28 cellular contexts compared by ENCODE assay signal in the genomic region with DNA sequence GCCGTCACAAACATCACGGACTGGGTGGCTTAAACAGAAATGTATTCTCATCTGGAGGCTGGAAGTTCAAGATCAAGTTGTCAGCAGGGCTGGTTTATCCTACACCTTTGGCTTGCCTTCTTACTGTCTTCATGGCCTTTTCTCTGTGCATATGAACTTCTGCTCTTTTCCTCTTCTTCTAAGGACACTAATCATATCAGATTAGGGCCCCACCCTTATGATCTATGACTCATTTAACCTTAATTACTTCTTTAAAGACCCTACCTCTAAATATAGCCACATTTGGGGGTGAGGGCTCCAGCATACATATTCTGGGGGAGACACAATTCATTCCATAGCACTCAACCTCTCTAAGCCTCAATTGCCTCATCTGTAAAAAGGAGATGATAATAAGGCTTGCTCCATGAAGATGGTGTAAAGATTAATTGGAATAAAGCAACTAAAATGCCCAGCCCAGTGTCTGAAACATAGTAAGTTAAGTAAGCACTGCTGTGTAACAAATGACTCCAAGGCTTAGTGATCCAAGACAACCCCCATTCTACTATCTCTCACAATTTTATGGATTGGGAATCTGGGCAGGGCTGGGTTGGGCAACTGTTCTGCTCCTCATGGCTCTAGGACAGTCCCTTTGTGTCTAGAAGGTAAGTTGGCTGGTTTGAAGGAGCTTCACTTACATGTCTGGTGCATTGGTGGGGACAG.
"Had no signal": no experiment of that assay in that cellular context is flagged by ENCODE, and none has a peak within 500 bp of the region (broad histone marks: within the 10 kb centered on the region; RNA-seq: fewer than 3 reads in every experiment).

No MANE protein-coding gene starts in this region.

- FAIRE-seq: urothelium cell line had no signal

- H3K36me3 Mint-ChIP-seq: stimulated activated effector memory CD8-positive, alpha-beta T cell treated with anti-CD3 and anti-CD28 coated beads, Interleukin-12 subunit alpha, Interleukin-12 subunit beta, amount 100 ng/mL, for 72 hours; stimulated activated memory B cell treated with anti-CD40 and anti-IgM and Interleukin-4, amounts not matched to agents 10 μg/mL and 1 μg/mL and 100 μg/mL, for 72 hours; stimulated activated naive B cell treated with anti-CD40 and anti-IgM and Interleukin-4, amounts not matched to agents 10 μg/mL and 1 μg/mL and 100 μg/mL, for 72 hours had no signal

- H3K27me3 Mint-ChIP-seq: stimulated activated naive B cell treated with anti-CD40 and anti-IgM and Interleukin-4, amounts not matched to agents 10 μg/mL and 1 μg/mL and 100 μg/mL, for 72 hours; stimulated activated naive CD8-positive, alpha-beta T cell treated with anti-CD3 and anti-CD28 coated beads, Interleukin-15, amount 100 ng/mL, for 72 hours; stimulated activated naive CD8-positive, alpha-beta T cell treated with anti-CD3 and anti-CD28 coated beads, Interleukin-15, Interleukin-2, amounts not matched to agents 100 ng/mL and 50 ng/mL, for 24 hours had no signal

- DNase-seq: stimulated activated CD4-positive, alpha-beta T cell treated with anti-CD3 and anti-CD28 coated beads, Interleukin-2, amount 100 ng/mL, for 48 hours; stimulated activated CD4-positive, alpha-beta T cell treated with anti-CD3 and anti-CD28 coated beads, Interleukin-4, amount 100 ng/mL, for 1 hour; stimulated activated CD4-positive, alpha-beta T cell treated with anti-CD3 and anti-CD28 coated beads, Interleukin-4, amount 100 ng/mL, for 24 hours; stimulated activated CD4-positive, alpha-beta T cell treated with anti-CD3 and anti-CD28 coated beads, Interleukin-4, amount 100 ng/mL, for 4 hours; stimulated activated CD8-positive, alpha-beta memory T cell treated with anti-CD3 and anti-CD28 coated beads, Interleukin-4, amount 100 ng/mL, for 48 hours; stimulated activated naive B cell treated with anti-CD40 and anti-IgM and Interleukin-4, amounts not matched to agents 10 μg/mL and 1 μg/mL and 100 μg/mL, for 72 hours; stimulated activated naive CD4-positive, alpha-beta T cell; stimulated activated naive CD4-positive, alpha-beta T cell treated with Interleukin-2 at 50 U/mL for 16 hours; stimulated activated naive CD8-positive, alpha-beta T cell treated with anti-CD3 and anti-CD28 coated beads, Interleukin-15, amount 100 ng/mL, for 72 hours; stimulated activated naive CD8-positive, alpha-beta T cell treated with anti-CD3 and anti-CD28 coated beads, Interleukin-15, Interleukin-2, amounts not matched to agents 100 U/mL and 50 U/mL, for 24 hours; stomach; substantia nigra; testis; thyroid gland; tibial artery; transverse colon; upper lobe of left lung; upper lobe of right lung; uterus had no signal

- H3K4me1 Mint-ChIP-seq: stimulated activated effector memory CD8-positive, alpha-beta T cell treated with anti-CD3 and anti-CD28 coated beads, Interleukin-12 subunit alpha, Interleukin-12 subunit beta, amount 100 ng/mL, for 72 hours; stimulated activated memory B cell treated with anti-CD40 and anti-IgM and Interleukin-4, amounts not matched to agents 10 μg/mL and 1 μg/mL and 100 μg/mL, for 72 hours; stimulated activated naive CD8-positive, alpha-beta T cell treated with anti-CD3 and anti-CD28 coated beads, Interleukin-15, amount 100 ng/mL, for 72 hours had no signal

- ATAC-seq: stimulated activated effector memory CD8-positive, alpha-beta T cell treated with anti-CD3 and anti-CD28 coated beads, Interleukin-12 subunit alpha, Interleukin-12 subunit beta, amount 100 ng/mL, for 72 hours; stimulated activated memory B cell treated with anti-CD40 and anti-IgM and Interleukin-4, amounts not matched to agents 10 μg/mL and 1 μg/mL and 100 μg/mL, for 72 hours; stimulated activated naive B cell treated with anti-CD40 and anti-IgM and Interleukin-4, amounts not matched to agents 10 μg/mL and 1 μg/mL and 100 μg/mL, for 72 hours; stimulated activated naive CD8-positive, alpha-beta T cell treated with anti-CD3 and anti-CD28 coated beads, Interleukin-15, amount 100 ng/mL, for 72 hours; stimulated activated naive CD8-positive, alpha-beta T cell treated with anti-CD3 and anti-CD28 coated beads, Interleukin-15, Interleukin-2, amounts not matched to agents 100 U/mL and 50 U/mL, for 24 hours; upper lobe of right lung had no signal

- H3K4me3 ChIP-seq: stomach, suprapubic skin, testis, thoracic aorta, thyroid gland, tibial artery, tibial nerve, transverse colon, upper lobe of left lung, upper lobe of right lung, uterus, vagina had no signal

- H3K9me3 ChIP-seq: suprapubic skin, testis, thoracic aorta, thyroid gland, tibial artery, transverse colon, upper lobe of left lung, upper lobe of right lung, uterus, vagina had no signal

- H3K36me3 ChIP-seq: stomach, suprapubic skin, thoracic aorta, thyroid gland, tibial artery, tibial nerve, transverse colon, upper lobe of left lung, upper lobe of right lung, uterus, vagina had no signal

- H3K4me3 Mint-ChIP-seq: stimulated activated effector memory CD8-positive, alpha-beta T cell treated with anti-CD3 and anti-CD28 coated beads, Interleukin-12 subunit alpha, Interleukin-12 subunit beta, amount 100 ng/mL, for 72 hours; stimulated activated memory B cell treated with anti-CD40 and anti-IgM and Interleukin-4, amounts not matched to agents 10 μg/mL and 1 μg/mL and 100 μg/mL, for 72 hours; stimulated activated naive B cell treated with anti-CD40 and anti-IgM and Interleukin-4, amounts not matched to agents 10 μg/mL and 1 μg/mL and 100 μg/mL, for 72 hours; stimulated activated naive CD8-positive, alpha-beta T cell treated with anti-CD3 and anti-CD28 coated beads, Interleukin-15, amount 100 ng/mL, for 72 hours; stimulated activated naive CD8-positive, alpha-beta T cell treated with anti-CD3 and anti-CD28 coated beads, Interleukin-15, Interleukin-2, amounts not matched to agents 100 ng/mL and 50 ng/mL, for 24 hours; type B pancreatic cell had no signal

- H3K27me3 ChIP-seq: stomach, suprapubic skin, testis, thyroid gland, tibial artery, tibial nerve, transverse colon, upper lobe of left lung, upper lobe of right lung, uterus, vagina had no signal

- H3K27ac Mint-ChIP-seq: stimulated activated effector memory CD8-positive, alpha-beta T cell treated with anti-CD3 and anti-CD28 coated beads, Interleukin-12 subunit alpha, Interleukin-12 subunit beta, amount 100 ng/mL, for 72 hours; stimulated activated memory B cell treated with anti-CD40 and anti-IgM and Interleukin-4, amounts not matched to agents 10 μg/mL and 1 μg/mL and 100 μg/mL, for 72 hours; stimulated activated naive B cell treated with anti-CD40 and anti-IgM and Interleukin-4, amounts not matched to agents 10 μg/mL and 1 μg/mL and 100 μg/mL, for 72 hours; stimulated activated naive CD8-positive, alpha-beta T cell treated with anti-CD3 and anti-CD28 coated beads, Interleukin-15, amount 100 ng/mL, for 72 hours; stimulated activated naive CD8-positive, alpha-beta T cell treated with anti-CD3 and anti-CD28 coated beads, Interleukin-15, Interleukin-2, amounts not matched to agents 100 ng/mL and 50 ng/mL, for 24 hours; type B pancreatic cell had no signal

- H3K4me1 ChIP-seq: suprapubic skin, testis, tibial artery, upper lobe of right lung, uterus, vagina had no signal

- H3K27ac ChIP-seq: stomach, suprapubic skin, testis, thoracic aorta, thyroid gland, tibial artery, tibial nerve, upper lobe of left lung, upper lobe of right lung, uterus, vagina had no signal
